Comparison of ENCODE assay signal across 10 cellular contexts in the genomic region with DNA sequence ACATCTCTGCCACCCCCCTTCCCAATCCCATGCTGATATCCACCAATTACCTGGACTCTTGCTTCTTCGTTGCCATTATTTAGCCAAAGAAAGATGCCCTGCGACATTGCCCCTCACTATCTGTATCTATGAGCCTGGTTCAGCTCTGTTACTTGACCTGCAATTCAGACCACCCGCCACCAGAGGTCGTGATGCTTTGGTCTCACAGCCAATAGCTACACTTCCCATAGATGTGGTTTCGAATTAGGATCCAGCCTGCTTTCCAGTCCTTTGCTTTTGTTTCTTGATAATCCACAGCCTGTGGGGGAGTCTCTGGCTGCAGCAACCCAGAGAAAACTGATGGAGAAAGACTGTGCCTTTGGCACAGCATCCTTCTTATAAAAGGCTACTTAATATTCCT.
DNase-seq lines count a peak whose midpoint lies in the region; ATAC-seq and TF ChIP-seq lines count a peak whose summit lies in the region.
"Had no signal": no experiment of that assay in that cellular context is flagged by ENCODE, and none has a peak within 500 bp of the region (broad histone marks: within the 10 kb centered on the region; RNA-seq: fewer than 3 reads in every experiment).

No MANE protein-coding gene starts in this region.

- no peaks in the 10 kb centered on the region for H3K9me3 ChIP-seq in SU-DHL-6 (ENCODE audit: insufficient read depth, low read length)

- H3K79me2 ChIP-seq in SU-DHL-6 (ENCODE audit: insufficient read depth, low read length) = no peaks in the 10 kb centered on the region

- no peaks in the 10 kb centered on the region for H3K27me3 ChIP-seq in SU-DHL-6 (ENCODE audit: low read length)

- H3K27ac ChIP-seq in SU-DHL-6 (ENCODE audit: low read depth, low read length) = no peak overlapping the region

- H3K4me2 ChIP-seq in SU-DHL-6 (ENCODE audit: low read depth, low read length, poor library complexity, severe bottlenecking) = peak overlapping the region; percentile 11

- no peak for ATAC-seq in GM19328 (IDR thresholded peaks at IDR 0.05; ENCODE audit: unreplicated experiment)
- no peak for ATAC-seq in GM21723 (IDR thresholded peaks at IDR 0.05; ENCODE audit: unreplicated experiment)
- ATAC-seq: left colon had no signal

- H3K4me3 ChIP-seq in AG04449 (ENCODE audit: low read depth, low read length) (no peak overlapping the region), SU-DHL-6 (ENCODE audit: insufficient read depth, low read length, poor library complexity, severe bottlenecking) (no peak overlapping the region)

- no peaks in the 10 kb centered on the region for H3K36me3 ChIP-seq in SU-DHL-6 (ENCODE audit: low read length)

- no peaks in the 10 kb centered on the region for H4K20me1 ChIP-seq in SU-DHL-6 (ENCODE audit: low read depth, low read length)

- H2AFZ ChIP-seq in SU-DHL-6 (ENCODE audit: low read depth, low read length, severe bottlenecking) = peak overlapping the region; percentile 74

- POLR2A ChIA-PET in AG04449 (lab: Yijun Ruan, JAX) = no interaction called here

- H3K9me2 ChIP-seq in SU-DHL-6 (replicated peaks; ENCODE audit: insufficient read depth, low read length) = no peaks in the 10 kb centered on the region

- TF ChIP-seq CTCF in AG04449 (IDR thresholded peaks at IDR 0.05; ENCODE audit: insufficient read depth, low read length, missing control alignments) (peak; percentile 13), GM12873 (IDR thresholded peaks at IDR 0.05; ENCODE audit: insufficient read depth, low read depth, low read length, missing control alignments) (peak; percentile 74), SU-DHL-6 (IDR thresholded peaks at IDR 0.05; ENCODE audit: insufficient read depth, low read length, poor library complexity, severe bottlenecking) (peak; percentile 79), GM13976 (IDR thresholded peaks at IDR 0.05; ENCODE audit: borderline replicate concordance, control extremely low read depth, extremely low read depth, insufficient read depth, missing control alignments) (no peak)

- no peak overlapping the region for H3K9ac ChIP-seq in SU-DHL-6 (ENCODE audit: low read length)

- no peaks in the 10 kb centered on the region for H3F3A ChIP-seq in SU-DHL-6 (ENCODE audit: insufficient read depth)

- DNase-seq in AG04449 (ENCODE audit: low read depth, low spot score) = no peak
- peak; percentile 79 for DNase-seq in iPS-NIHi11 (ENCODE audit: low spot score)
- DNase-seq in GM03348 (ENCODE audit: low spot score) = no peak
- no peak for DNase-seq in GM13976 (ENCODE audit: low spot score)
- DNase-seq: NCI-H1105 treated with DMSO at 0.1 percent for 48 hours had no signal

- CTCF ChIA-PET in AG04449 (lab: Yijun Ruan, JAX) = interaction anchor here (1.2 to 2.5 kb wide), 3 partner anchors 11 to 165 kb away, joined by 3 to 11 read pairs (median 3); no protein-coding TSS in a partner anchor

- in situ Hi-C loops in GM13976 (cut with MboI; ENCODE audit: low sequenced_read_pairs, unreplicated experiment) = no loop called here
